8 cellular contexts compared by ENCODE assay signal in the genomic region with DNA sequence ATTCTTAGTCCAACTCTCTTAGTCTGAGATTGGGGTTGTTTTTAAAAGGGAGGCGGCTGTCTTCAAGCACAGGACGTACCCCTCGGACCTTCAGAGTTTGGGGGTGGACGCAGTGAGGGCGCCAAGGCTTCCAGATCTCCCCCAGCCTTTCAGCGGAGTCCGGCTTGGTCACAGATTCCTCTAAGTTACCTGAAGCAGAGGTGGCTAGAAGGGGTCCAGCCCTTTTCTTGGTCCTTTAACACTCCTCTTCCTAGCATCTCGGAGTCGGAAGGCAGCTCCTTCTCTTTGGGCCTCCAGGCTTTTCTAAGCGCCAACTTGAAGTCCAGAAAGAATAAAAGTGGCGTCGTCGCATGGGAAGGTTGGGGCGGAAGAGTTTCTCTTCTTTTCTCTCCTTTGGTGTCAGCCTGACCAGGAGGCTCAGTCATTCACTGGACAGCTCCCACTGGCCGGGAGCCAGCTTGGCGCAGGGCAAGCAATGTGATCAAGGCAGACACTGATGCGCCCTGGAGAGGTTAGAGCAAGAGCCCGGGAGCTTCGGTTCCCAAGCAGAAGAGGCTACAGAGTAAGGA. TPM values are rescaled to one million over a fixed set of nuclear protein-coding genes. Genes with fewer than 3 reads are reported as not detected.
DNase-seq lines count a peak whose midpoint lies in the region; ATAC-seq and TF ChIP-seq lines count a peak whose summit lies in the region.

No MANE protein-coding gene starts in this region.

- WGBS in lung, 2 donors: 0 to 3% methylated on average over 19 of the region's 19 CpGs

- peaks cover 60% of the 10 kb centered on the region for H3K4me1 Mint-ChIP-seq in activated T-cell treated with anti-CD3 and anti-CD28 coated beads, Interleukin-2, amount 50 U/mL, for 24 hours (ENCODE audit: low read depth)

- H3K27me3 ChIP-seq in dorsolateral prefrontal cortex (peaks cover 0 to 86% (median 32%) of the 10 kb centered on the region in 45 donors), lung (ENCODE audit: control insufficient read depth, insufficient read depth) (no peaks in the 10 kb centered on the region), thoracic aorta (replicated peaks; ENCODE audit: insufficient read depth) (no peaks in the 10 kb centered on the region)

- H3K4me3 Mint-ChIP-seq in activated T-cell treated with anti-CD3 and anti-CD28 coated beads, Interleukin-2, amount 50 U/mL, for 24 hours: peak overlapping the region; percentile 80

- H3K4me3 ChIP-seq in dorsolateral prefrontal cortex (peak overlapping the region; percentile 8 to 69 (median 46)), lung (no peak overlapping the region), thoracic aorta (peak overlapping the region; percentile 68)

- peak overlapping the region; percentile 39 for H3K27ac Mint-ChIP-seq in activated T-cell treated with anti-CD3 and anti-CD28 coated beads, Interleukin-2, amount 50 U/mL, for 24 hours

- H3K36me3 ChIP-seq in lung (ENCODE audit: control insufficient read depth in 2 of 2, insufficient read depth in 2 of 2, low read length in 2 of 2): no peaks in the 10 kb centered on the region
- no peaks in the 10 kb centered on the region for H3K36me3 ChIP-seq in thoracic aorta

- TF ChIP-seq CTCF in dorsolateral prefrontal cortex (IDR thresholded peaks at IDR 0.05 in 54 of 56, conservative IDR thresholded peaks at IDR 0.05 in 2 of 56; ENCODE audit: low read depth in 1 of 56, partially characterized antibody in 56 of 56) (no peak), lung (IDR thresholded peaks at IDR 0.05; ENCODE audit: control extremely low read depth, extremely low read depth) (no peak), thoracic aorta (IDR thresholded peaks at IDR 0.05) (no peak)

- no peaks in the 10 kb centered on the region for H3K36me3 Mint-ChIP-seq in activated T-cell treated with anti-CD3 and anti-CD28 coated beads, Interleukin-2, amount 50 U/mL, for 24 hours (ENCODE audit: low read depth)

- H3K4me1 ChIP-seq in lung (ENCODE audit: control insufficient read depth in 2 of 2, insufficient read depth in 2 of 2, low read length in 2 of 2) (peaks cover 4 to 11% of the 10 kb centered on the region in 2 donors), thoracic aorta (ENCODE audit: control insufficient read depth in 1 of 2, low read depth in 2 of 2) (peaks cover 19 to 24% of the 10 kb centered on the region in 2 donors)

- H3K9me3 ChIP-seq in lung (ENCODE audit: control insufficient read depth in 2 of 2, insufficient read depth in 1 of 2, low read length in 1 of 2): no peaks in the 10 kb centered on the region
- H3K9me3 ChIP-seq in thoracic aorta: no peaks in the 10 kb centered on the region

- H3K27ac ChIP-seq in dorsolateral prefrontal cortex: no peak overlapping the region
- H3K27ac ChIP-seq in lung (ENCODE audit: low read depth in 1 of 2, low read length in 1 of 2): no peak overlapping the region
- no peak overlapping the region for H3K27ac ChIP-seq in thoracic aorta

- ATAC-seq in lung (ENCODE audit: insufficient read depth, low FRiP score) (peak; percentile 49), thoracic aorta (ENCODE audit: insufficient number of reproducible peaks, low FRiP score, low read depth) (no peak), GM18861 (IDR thresholded peaks at IDR 0.05; ENCODE audit: unreplicated experiment) (no peak)

- DNase-seq in activated T-cell treated with anti-CD3 and anti-CD28 coated beads, Interleukin-2, amount 50 U/mL, for 24 hours: no peak
- no peak for DNase-seq in activated T-cell treated with anti-CD3 and anti-CD28 coated beads, Interleukin-2, amount 50 U/mL, for 1 hour
- DNase-seq in RPMI7951 (ENCODE audit: low read depth) (peak; percentile 73), dorsolateral prefrontal cortex (peak in 5 of 10 donors; percentile 47 to 71 (median 55)), lung (ENCODE audit: low spot score) (peak; percentile 51), thoracic aorta (ENCODE audit: low spot score) (no peak), germinal center (ENCODE audit: low spot score) (no peak)

- peaks cover 56% of the 10 kb centered on the region for H3K27me3 Mint-ChIP-seq in activated T-cell treated with anti-CD3 and anti-CD28 coated beads, Interleukin-2, amount 50 U/mL, for 24 hours

- peaks cover 6% of the 10 kb centered on the region for H3K9me3 Mint-ChIP-seq in activated T-cell treated with anti-CD3 and anti-CD28 coated beads, Interleukin-2, amount 50 U/mL, for 24 hours

- intact Hi-C loops in dorsolateral prefrontal cortex (cut with DNase I): loop anchor here in 1 of 2 donors (5.0 kb wide), 1 partner anchor 50 kb away; a partner anchor contains a TSS

RNA-seq across cellular contexts. Expression of a gene that starts 9.6 kb away (rescaled TPM):
- not detected in 2 replicates for total RNA-seq in RPMI7951 (2014; rRNA removed; shearing (Covaris generic))
- total RNA-seq in dorsolateral prefrontal cortex (not detected), lung (not detected), thoracic aorta (not detected)
- not detected for polyA plus RNA-seq in lung

RNA-seq across cellular contexts. Expression of a gene that starts 40.7 kb away (rescaled TPM):
- not detected in 2 replicates for total RNA-seq in RPMI7951 (2014; rRNA removed; shearing (Covaris generic))
- not detected for total RNA-seq in dorsolateral prefrontal cortex
- total RNA-seq in lung: not detected
- polyA plus RNA-seq in lung: not detected
- total RNA-seq in thoracic aorta: not detected

RNA-seq across cellular contexts. Expression of a gene that starts 44.1 kb away (rescaled TPM):
- total RNA-seq in RPMI7951 (2014; rRNA removed; shearing (Covaris generic)): not detected in 2 replicates
- total RNA-seq in dorsolateral prefrontal cortex (not detected), lung (not detected), thoracic aorta (not detected)
- polyA plus RNA-seq in lung: not detected

RNA-seq across cellular contexts. Expression of a gene that starts 52.5 kb away (rescaled TPM):
- 8.1 and 14.2 TPM in 2 replicates for total RNA-seq in RPMI7951 (2014; rRNA removed; shearing (Covaris generic))
- total RNA-seq in dorsolateral prefrontal cortex: 10 to 100 TPM in 2 of 120 experiments, 1 to 10 TPM in 111, under 1 TPM in 7; 0.41 to 12.0 (median 3.1) TPM
- total RNA-seq in lung: 10 to 100 TPM; 14.5 to 51.9 TPM
- polyA plus RNA-seq in lung: 10 to 100 TPM; 28.4 to 28.8 TPM
- 10 to 100 TPM; 45.6 to 66.4 TPM for total RNA-seq in thoracic aorta

RNA-seq across cellular contexts. Expression of a gene that starts 56.7 kb away (rescaled TPM):
- 6.3 and 7.4 TPM in 2 replicates for total RNA-seq in RPMI7951 (2014; rRNA removed; shearing (Covaris generic))
- total RNA-seq in dorsolateral prefrontal cortex (1 to 10 TPM in 98 of 120 experiments, under 1 TPM in 15, not detected in 7; 0.63 to 9.5 (median 1.9) TPM), lung (10 to 100 TPM; 14.0 to 16.3 TPM), thoracic aorta (10 to 100 TPM; 13.5 to 15.7 TPM)
- polyA plus RNA-seq in lung: 10 to 100 TPM; 19.6 to 27.5 TPM

Comparison
In these comparisons a context has a peak if more than half of its experiments do, and no peak if none do; other contexts are left out.
1. DNase-seq: peak in RPMI7951 (single experiment) and lung (single experiment); none in activated T-cell treated with anti-CD3 and anti-CD28 coated beads, Interleukin-2, amount 50 U/mL, for 24 hours (single experiment), activated T-cell treated with anti-CD3 and anti-CD28 coated beads, Interleukin-2, amount 50 U/mL, for 1 hour (single experiment), thoracic aorta (single experiment) and germinal center (single experiment).